ENCODE assay signal across 28 cellular contexts in genomic region chrX:131289527-131289926, GRCh38. TPM values are rescaled to one million over a fixed set of nuclear protein-coding genes. Genes with fewer than 3 reads are reported as not detected.
DNase-seq lines count a peak whose midpoint lies in the region; ATAC-seq and TF ChIP-seq lines count a peak whose summit lies in the region.
"Had no signal": no experiment of that assay in that cellular context is flagged by ENCODE, and none has a peak within 500 bp of the region (broad histone marks: within the 10 kb centered on the region; RNA-seq: fewer than 3 reads in every experiment).

No MANE protein-coding gene starts in this region.

- no CpG with 5 or more reads among the region's 4 CpGs for WGBS in trophoblast cell (ENCODE audit: extremely low coverage, insufficient coverage, insufficient read length)

- H3K9ac ChIP-seq in iPS-20b (ENCODE audit: low read depth, low read length) (peak overlapping the region; percentile 64; the same call in 1 of the 2 replicates), trophoblast cell (ENCODE audit: low read length) (no peak overlapping the region)
- H3K9ac ChIP-seq: BLaER1, SK-N-SH had no signal

- H3K27ac ChIP-seq in iPS-20b (ENCODE audit: low read length) (no peak overlapping the region), trophoblast cell (ENCODE audit: low read depth, low read length) (no peak overlapping the region), foreskin keratinocyte (no peak overlapping the region)
- H3K27ac ChIP-seq in effector memory CD4-positive, alpha-beta T cell (ENCODE audit: insufficient read depth, low read length, poor library complexity, severe bottlenecking), result no peak overlapping the region
- H3K27ac ChIP-seq: ascending aorta, BLaER1, neutrophil, thoracic aorta had no signal

- H4K91ac ChIP-seq in trophoblast cell (ENCODE audit: low read depth, low read length), result no peak overlapping the region

- H3K27me3 ChIP-seq in H7 (ENCODE audit: control insufficient read depth, insufficient read depth, low read length) (no peaks in the 10 kb centered on the region), iPS-20b (ENCODE audit: insufficient read depth, low read length) (no peaks in the 10 kb centered on the region), trophoblast cell (ENCODE audit: insufficient read depth, low read length) (no peaks in the 10 kb centered on the region), foreskin keratinocyte (no peaks in the 10 kb centered on the region)
- no peaks in the 10 kb centered on the region for H3K27me3 ChIP-seq in effector memory CD4-positive, alpha-beta T cell (replicated peaks; ENCODE audit: control insufficient read depth, insufficient read depth, low read length, poor library complexity, severe bottlenecking)
- H3K27me3 ChIP-seq: ascending aorta had no signal

- H2AFZ ChIP-seq in trophoblast cell (ENCODE audit: insufficient read depth, low read length, poor library complexity), result no peak overlapping the region

- H3K9me3 ChIP-seq in iPS-20b (ENCODE audit: insufficient read depth, low read depth, low read length) (no peaks in the 10 kb centered on the region), trophoblast cell (ENCODE audit: insufficient read depth, low read depth, low read length) (no peaks in the 10 kb centered on the region)
- no peaks in the 10 kb centered on the region for H3K9me3 ChIP-seq in effector memory CD4-positive, alpha-beta T cell (ENCODE audit: control insufficient read depth, low read length)
- H3K9me3 ChIP-seq: ascending aorta, BLaER1, Caco-2, neutrophil, SK-N-SH, thoracic aorta had no signal

- H4K8ac ChIP-seq in trophoblast cell (ENCODE audit: low read depth, low read length), result no peak overlapping the region

- H2BK5ac ChIP-seq in trophoblast cell (ENCODE audit: low read depth, low read length, poor library complexity), result no peak overlapping the region

- H2AK5ac ChIP-seq in trophoblast cell (ENCODE audit: low read length), result no peak overlapping the region

- H3K14ac ChIP-seq in trophoblast cell (ENCODE audit: low read length), result no peak overlapping the region

- H2BK120ac ChIP-seq in trophoblast cell (ENCODE audit: insufficient read depth, low read length, poor library complexity), result no peak overlapping the region

- peaks cover 16% of the 10 kb centered on the region; the same call in 1 of the 2 replicates for H3K4me1 ChIP-seq in iPS-20b (ENCODE audit: insufficient read depth, low read length)
- H3K4me1 ChIP-seq in trophoblast cell (ENCODE audit: control insufficient read depth in 1 of 2, insufficient read depth in 2 of 2, low read length in 2 of 2), result peaks cover 2 to 3% of the 10 kb centered on the region in 2 experiments
- H3K4me1 ChIP-seq in foreskin keratinocyte, result no peaks in the 10 kb centered on the region
- H3K4me1 ChIP-seq in effector memory CD4-positive, alpha-beta T cell (ENCODE audit: control insufficient read depth, insufficient read depth, low read length, poor library complexity, severe bottlenecking), result no peaks in the 10 kb centered on the region
- H3K4me1 ChIP-seq: ascending aorta, BLaER1, Caco-2 had no signal

- H3K18ac ChIP-seq in trophoblast cell (ENCODE audit: low read length), result no peak overlapping the region

- no peak overlapping the region for H4K12ac ChIP-seq in trophoblast cell (ENCODE audit: low read depth, low read length)

- H3K79me1 ChIP-seq in trophoblast cell (ENCODE audit: low read length), result no peaks in the 10 kb centered on the region

- ATAC-seq in foreskin keratinocyte, result no peak
- ATAC-seq: activated naive CD4-positive, alpha-beta T cell treated with anti-CD3 and anti-CD28 coated beads, Interleukin-2, amount 50 U/mL, for 72 hours; activated T-cell treated with anti-CD3 and anti-CD28 coated beads, Interleukin-2, amount 50 U/mL, for 72 hours; esophagus mucosa; GM12878; stimulated activated naive B cell treated with anti-CD40 and anti-IgM and Interleukin-4, amounts not matched to agents 10 μg/mL and 1 μg/mL and 100 μg/mL, for 72 hours had no signal

- H3K4me2 ChIP-seq in trophoblast cell (ENCODE audit: low read length), result peak overlapping the region; percentile 72
- H3K4me2 ChIP-seq: BLaER1 had no signal

- H3K23ac ChIP-seq in trophoblast cell (ENCODE audit: low read length), result no peak overlapping the region

- in situ Hi-C loops in astrocyte of the cerebellum (cut with HindIII; ENCODE audit: low sequenced_read_pairs), result no loop called here

- peak overlapping the region; percentile 16 for H3K4me3 ChIP-seq in H7 (ENCODE audit: insufficient read depth, low read depth, low read length)
- peak overlapping the region; percentile 44 for H3K4me3 ChIP-seq in astrocyte of the cerebellum (ENCODE audit: low read depth, low read length)
- peak overlapping the region; percentile 45; the same call in 1 of the 2 replicates for H3K4me3 ChIP-seq in iPS-20b (ENCODE audit: low read length)
- no peak overlapping the region for H3K4me3 ChIP-seq in trophoblast cell (ENCODE audit: low read depth, low read length)
- H3K4me3 ChIP-seq in effector memory CD4-positive, alpha-beta T cell (ENCODE audit: insufficient read depth, low read depth, low read length, poor library complexity, severe bottlenecking), result no peak overlapping the region
- H3K4me3 ChIP-seq: BLaER1, GM12878 had no signal

- no peaks in the 10 kb centered on the region for H3K36me3 ChIP-seq in H7 (replicated peaks; ENCODE audit: control insufficient read depth, insufficient read depth, low read length)
- H3K36me3 ChIP-seq in iPS-20b (ENCODE audit: insufficient read depth, low read depth, low read length), result peaks cover 3% of the 10 kb centered on the region; the same call in 1 of the 2 replicates
- H3K36me3 ChIP-seq in trophoblast cell (ENCODE audit: control insufficient read depth in 1 of 2, insufficient read depth in 2 of 2, low read length in 2 of 2), result no peaks in the 10 kb centered on the region
- H3K36me3 ChIP-seq in effector memory CD4-positive, alpha-beta T cell (ENCODE audit: control insufficient read depth, insufficient read depth, low read length), result no peaks in the 10 kb centered on the region
- H3K36me3 ChIP-seq: ascending aorta, BLaER1, neutrophil, thoracic aorta had no signal

- no peaks in the 10 kb centered on the region for H3K79me2 ChIP-seq in trophoblast cell (ENCODE audit: control insufficient read depth, insufficient read depth, low read length, poor library complexity)

- H2BK12ac ChIP-seq in trophoblast cell (ENCODE audit: low read length), result no peak overlapping the region

- TF ChIP-seq CTCF in astrocyte of the cerebellum (IDR thresholded peaks at IDR 0.05; ENCODE audit: low read depth, low read length, missing control alignments) (no peak), foreskin keratinocyte (conservative IDR thresholded peaks at IDR 0.05) (no peak)

- DNase-seq in H7, result no peak
- no peak for DNase-seq in astrocyte of the cerebellum (ENCODE audit: low read depth)
- DNase-seq in trophoblast cell, result no peak
- DNase-seq in activated effector memory CD4-positive, alpha-beta T cell treated with anti-CD3 and anti-CD28 coated beads, Interleukin-2, amount 50 U/mL, for 16 hours, result no peak
- DNase-seq in foreskin keratinocyte, result no peak
- no peak for DNase-seq in NCI-H1436 treated with DMSO at 0.1 percent for 48 hours (lab: John Stamatoyannopoulos, UW)
- DNase-seq in effector memory CD4-positive, alpha-beta T cell, result no peak
- DNase-seq: activated CD4-positive, alpha-beta T cell treated with anti-CD3 and anti-CD28 coated beads for 48 hours; activated T-cell treated with anti-CD3 and anti-CD28 coated beads, Interleukin-2, amount 50 U/mL, for 72 hours; Caco-2; cerebellar nuclear complex; DND-41; effector CD4-positive, alpha-beta T cell; NCI-H2029; NCI-H226; stimulated activated CD4-positive, alpha-beta T cell treated with anti-CD3 and anti-CD28 coated beads, Interleukin-12 subunit alpha, Interleukin-12 subunit beta, amount 100 ng/mL, for 4 hours; stimulated activated CD4-positive, alpha-beta T cell treated with anti-CD3 and anti-CD28 coated beads, Interleukin-4, amount 100 ng/mL, for 24 hours; stimulated activated naive B cell treated with anti-CD40 and anti-IgM and Interleukin-4, amounts not matched to agents 10 μg/mL and 1 μg/mL and 100 μg/mL, for 72 hours had no signal

- no peak overlapping the region for H3K4ac ChIP-seq in trophoblast cell (ENCODE audit: low read depth, low read length)

RNA-seq across cellular contexts. Expression of gene IGSF1, which starts 0.4 kb away (rescaled TPM):
- total RNA-seq in H7 (2014; rRNA removed; shearing (Covaris generic)), result 13.4 and 17.8 TPM in 2 replicates
- polyA plus RNA-seq in trophoblast cell (2013), result 0.40 and 0.42 TPM in 2 replicates
- total RNA-seq in foreskin keratinocyte, result not detected in 2 replicates
- polyA plus RNA-seq in foreskin keratinocyte, result not detected in 2 replicates
- total RNA-seq: activated naive CD4-positive, alpha-beta T cell treated with anti-CD3 and anti-CD28 coated beads, Interleukin-2, amount 50 U/mL, for 72 hours; activated T-cell treated with anti-CD3 and anti-CD28 coated beads, Interleukin-2, amount 50 U/mL, for 72 hours; OCI-LY7 had no signal

Comparison
In these comparisons a context has a peak if more than half of its experiments do, and no peak if none do; other contexts are left out.
1. H3K4me3 ChIP-seq: peak in H7 (single experiment), astrocyte of the cerebellum (single experiment) and iPS-20b (single experiment); none in trophoblast cell (single experiment) and effector memory CD4-positive, alpha-beta T cell (single experiment).
2. RNA of gene IGSF1, which starts 0.4 kb away (total RNA-seq): 13.4 to 17.8 TPM in H7; not detected in foreskin keratinocyte; every median in the first group is over 10 times any median in the second.